23 cellular contexts compared by ENCODE assay signal in the genomic region with DNA sequence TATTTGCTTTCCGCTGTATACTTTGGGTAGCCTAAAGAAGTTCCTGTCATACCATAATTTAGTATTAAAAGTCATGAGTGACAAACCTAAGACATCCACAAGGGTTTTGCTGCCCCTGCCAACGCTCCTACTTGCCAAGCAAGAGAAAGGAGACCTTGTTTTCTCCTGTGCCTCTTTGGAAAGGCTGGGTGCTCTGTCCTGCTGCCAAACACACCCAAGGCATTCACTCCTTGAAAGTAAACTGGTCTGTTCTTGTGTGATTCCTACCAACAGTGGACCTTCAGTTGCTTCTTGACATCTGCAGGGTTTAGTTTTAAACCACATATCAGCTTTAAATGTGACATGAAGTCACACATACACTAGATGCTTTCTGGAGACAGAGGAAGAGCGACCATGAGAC.
"Had no signal": no experiment of that assay in that cellular context is flagged by ENCODE, and none has a peak within 500 bp of the region (broad histone marks: within the 10 kb centered on the region; RNA-seq: fewer than 3 reads in every experiment).

No MANE protein-coding gene starts in this region.

- H3K4me3 ChIP-seq: MG63 had no signal

- H3K4me1 Mint-ChIP-seq: activated CD4-positive, alpha-beta T cell treated with anti-CD3 and anti-CD28 coated beads for 36 hours; activated naive CD4-positive, alpha-beta T cell treated with anti-CD3 and anti-CD28 coated beads, Interleukin-2, amount 50 U/mL, for 24 hours; T-cell had no signal

- H3K27ac ChIP-seq: VCaP had no signal

- DNase-seq: activated CD4-positive, alpha-beta T cell treated with anti-CD3 and anti-CD28 coated beads for 36 hours; activated CD4-positive, alpha-beta T cell treated with anti-CD3 and anti-CD28 coated beads, Interleukin-2, amount 50 U/mL, for 4 hours; activated CD4-positive, CD25-positive, alpha-beta regulatory T cell; activated CD8-positive, alpha-beta memory T cell treated with anti-CD3 and anti-CD28 coated beads, Interleukin-2, amount 50 U/mL, for 48 hours; activated CD8-positive, alpha-beta T cell treated with anti-CD3 and anti-CD28 coated beads, Interleukin-2, amount 10 ng/mL, durations not matched to agents 7 days and 5 days; activated effector memory CD4-positive, alpha-beta T cell treated with Interleukin-2 at 50 U/mL for 16 hours; activated naive CD4-positive, alpha-beta T cell; activated T-cell treated with anti-CD3 and anti-CD28 coated beads, Interleukin-2, amount 50 U/mL, for 1 hour; aorta; MG63; MV-4-11; NCI-H1105; NCI-H1436 treated with DMSO at 0.1 percent for 48 hours; NCI-H187 treated with DMSO at 0.1 percent for 48 hours; NCI-H2081 treated with DMSO at 0.1 percent for 48 hours; NCI-H446; NCI-H524; SHP77 treated with DMSO at 0.1 percent for 48 hours; T-cell; T-helper 2 cell; T1000 had no signal

- H3K27me3 ChIP-seq: MG63 had no signal

- H3K9me3 Mint-ChIP-seq: activated naive CD4-positive, alpha-beta T cell treated with anti-CD3 and anti-CD28 coated beads, Interleukin-2, amount 50 U/mL, for 24 hours had no signal

- H3K36me3 ChIP-seq: MG63 had no signal

- H3K27ac Mint-ChIP-seq: activated CD4-positive, alpha-beta T cell treated with anti-CD3 and anti-CD28 coated beads for 36 hours; activated CD8-positive, alpha-beta T cell treated with anti-CD3 and anti-CD28 coated beads, Interleukin-2, amount 10 ng/mL, durations not matched to agents 7 days and 5 days; activated naive CD4-positive, alpha-beta T cell treated with anti-CD3 and anti-CD28 coated beads, Interleukin-2, amount 50 U/mL, for 24 hours; T-cell had no signal

- H3K27me3 Mint-ChIP-seq: activated CD4-positive, alpha-beta T cell treated with anti-CD3 and anti-CD28 coated beads for 36 hours; activated naive CD4-positive, alpha-beta T cell treated with anti-CD3 and anti-CD28 coated beads, Interleukin-2, amount 50 U/mL, for 24 hours; T-cell had no signal

- H3K4me3 Mint-ChIP-seq: activated CD4-positive, alpha-beta T cell treated with anti-CD3 and anti-CD28 coated beads for 36 hours; activated CD8-positive, alpha-beta T cell treated with anti-CD3 and anti-CD28 coated beads, Interleukin-2, amount 10 ng/mL, durations not matched to agents 7 days and 5 days; activated naive CD4-positive, alpha-beta T cell treated with anti-CD3 and anti-CD28 coated beads, Interleukin-2, amount 50 U/mL, for 24 hours; T-cell had no signal
